25 cellular contexts compared by ENCODE assay signal in the genomic region with DNA sequence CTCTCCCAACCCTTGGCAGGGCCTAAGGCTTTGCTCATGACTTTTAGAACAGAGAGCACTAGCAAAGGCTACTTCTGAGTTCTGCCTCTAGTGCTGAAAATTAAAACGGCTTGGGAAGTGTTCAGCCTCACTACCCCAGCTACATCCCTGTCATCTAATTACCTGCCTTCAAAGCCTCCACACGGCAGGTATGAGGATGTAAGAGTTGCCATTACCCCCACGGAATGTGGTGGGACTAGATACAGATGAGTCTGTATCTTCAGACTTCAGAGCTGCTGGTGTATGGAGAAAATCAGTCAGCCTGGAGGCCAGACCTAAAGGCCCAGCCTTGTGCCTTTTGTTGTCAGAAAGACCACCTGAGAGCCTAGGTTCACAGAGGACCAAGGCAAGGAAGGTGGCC.
"Had no signal": no experiment of that assay in that cellular context is flagged by ENCODE, and none has a peak within 500 bp of the region (broad histone marks: within the 10 kb centered on the region; RNA-seq: fewer than 3 reads in every experiment).

No MANE protein-coding gene starts in this region.

- H3K27me3 ChIP-seq: stomach, testis, thyroid gland, tibial artery, tibial nerve, transverse colon, upper lobe of left lung, upper lobe of right lung, uterus, vagina had no signal

- H3K27ac ChIP-seq: stomach, suprapubic skin, testis, thoracic aorta, thyroid gland, tibial artery, tibial nerve, transverse colon, upper lobe of left lung, upper lobe of right lung, uterus, vagina had no signal

- DNase-seq: stimulated activated CD4-positive, alpha-beta T cell treated with anti-CD3 and anti-CD28 coated beads, Interleukin-2, amount 100 ng/mL, for 48 hours; stimulated activated CD4-positive, alpha-beta T cell treated with anti-CD3 and anti-CD28 coated beads, Interleukin-4, amount 100 ng/mL, for 1 hour; stimulated activated CD4-positive, alpha-beta T cell treated with anti-CD3 and anti-CD28 coated beads, Interleukin-4, amount 100 ng/mL, for 24 hours; stimulated activated CD4-positive, alpha-beta T cell treated with anti-CD3 and anti-CD28 coated beads, Interleukin-4, amount 100 ng/mL, for 4 hours; stimulated activated CD8-positive, alpha-beta memory T cell treated with anti-CD3 and anti-CD28 coated beads, Interleukin-4, amount 100 ng/mL, for 48 hours; stimulated activated naive B cell treated with anti-CD40 and anti-IgM and Interleukin-4, amounts not matched to agents 10 μg/mL and 1 μg/mL and 100 μg/mL, for 72 hours; stimulated activated naive CD4-positive, alpha-beta T cell; stimulated activated naive CD4-positive, alpha-beta T cell treated with Interleukin-2 at 50 U/mL for 16 hours; stimulated activated naive CD8-positive, alpha-beta T cell treated with anti-CD3 and anti-CD28 coated beads, Interleukin-15, amount 100 ng/mL, for 72 hours; stimulated activated naive CD8-positive, alpha-beta T cell treated with anti-CD3 and anti-CD28 coated beads, Interleukin-15, Interleukin-2, amounts not matched to agents 100 U/mL and 50 U/mL, for 24 hours; stomach; substantia nigra; testis; thyroid gland; tibial artery; transverse colon; upper lobe of left lung; upper lobe of right lung; uterus had no signal

- H3K4me3 ChIP-seq: stomach, suprapubic skin, testis, thoracic aorta, thyroid gland, tibial artery, tibial nerve, transverse colon, upper lobe of left lung, upper lobe of right lung, uterus, vagina had no signal

- H3K9me3 ChIP-seq: stomach, suprapubic skin, testis, thoracic aorta, thyroid gland, tibial artery, tibial nerve, transverse colon, upper lobe of left lung, upper lobe of right lung, uterus, vagina had no signal

- H3K36me3 ChIP-seq: stomach, suprapubic skin, thoracic aorta, thyroid gland, tibial artery, tibial nerve, transverse colon, upper lobe of left lung, upper lobe of right lung, uterus, vagina had no signal

- H3K4me1 ChIP-seq: testis, tibial artery, transverse colon, upper lobe of left lung, upper lobe of right lung, uterus had no signal

- ATAC-seq: stimulated activated effector memory CD8-positive, alpha-beta T cell treated with anti-CD3 and anti-CD28 coated beads, Interleukin-12 subunit alpha, Interleukin-12 subunit beta, amount 100 ng/mL, for 72 hours; stimulated activated memory B cell treated with anti-CD40 and anti-IgM and Interleukin-4, amounts not matched to agents 10 μg/mL and 1 μg/mL and 100 μg/mL, for 72 hours; stimulated activated naive B cell treated with anti-CD40 and anti-IgM and Interleukin-4, amounts not matched to agents 10 μg/mL and 1 μg/mL and 100 μg/mL, for 72 hours; stimulated activated naive CD8-positive, alpha-beta T cell treated with anti-CD3 and anti-CD28 coated beads, Interleukin-15, amount 100 ng/mL, for 72 hours; stimulated activated naive CD8-positive, alpha-beta T cell treated with anti-CD3 and anti-CD28 coated beads, Interleukin-15, Interleukin-2, amounts not matched to agents 100 U/mL and 50 U/mL, for 24 hours; upper lobe of right lung had no signal
